In genomic region chr9:137276757-137277328, GRCh38 we compare ENCODE assay signal across 8 cellular contexts. TPM values are rescaled to one million over a fixed set of nuclear protein-coding genes. Genes with fewer than 3 reads are reported as not detected.
DNase-seq lines count a peak whose midpoint lies in the region; ATAC-seq, FAIRE-seq and TF ChIP-seq lines count a peak whose summit lies in the region.

No MANE protein-coding gene starts in this region.

- H3K27me3 ChIP-seq in bronchial epithelial cell (ENCODE audit: control insufficient read depth, insufficient read depth, low read length) (no peaks in the 10 kb centered on the region), layer of hippocampus (ENCODE audit: control insufficient read depth, insufficient read depth, low read length) (peaks cover 7% of the 10 kb centered on the region)

- H3K36me3 ChIP-seq in bronchial epithelial cell (ENCODE audit: control insufficient read depth, insufficient read depth, low read length), result peaks cover 22% of the 10 kb centered on the region

- no peak for TF ChIP-seq POLR2A in NB4 (IDR thresholded peaks at IDR 0.05; ENCODE audit: extremely low read depth, insufficient read length)

- TF ChIP-seq CTCF in NB4 (IDR thresholded peaks at IDR 0.05; ENCODE audit: low read depth, low read length), result no peak
- TF ChIP-seq CTCF in bronchial epithelial cell (IDR thresholded peaks at IDR 0.05; ENCODE audit: insufficient read depth, low read length, severe bottlenecking), result no peak

- H3K27ac ChIP-seq in layer of hippocampus (ENCODE audit: low read depth, low read length) (peak overlapping the region; percentile 71), temporal lobe (ENCODE audit: low read depth, low read length) (peak overlapping the region; percentile 36)

- DNase-seq in EL, result peak; percentile 64
- peak; percentile 91 for DNase-seq in NB4 (ENCODE audit: low read depth)
- DNase-seq in bronchial epithelial cell (ENCODE audit: low read depth), result no peak
- no peak for DNase-seq in NCI-H446 treated with DMSO at 0.1 percent for 48 hours (lab: John Stamatoyannopoulos, UW)
- no peak for DNase-seq in activated CD4-positive, CD25-positive, alpha-beta regulatory T cell treated with anti-CD3 and anti-CD28 coated beads, Interleukin-2, amount 50 U/mL, for 72 hours

- H3K4me3 ChIP-seq in NB4 (ENCODE audit: low read depth, low read length) (peak overlapping the region; percentile 63), bronchial epithelial cell (ENCODE audit: low read depth, low read length) (peak overlapping the region; percentile 82)

- ATAC-seq in GM21528 (IDR thresholded peaks at IDR 0.05; ENCODE audit: low FRiP score, unreplicated experiment), result no peak

- no peak for FAIRE-seq in bronchial epithelial cell (lab: Jason Lieb, UNC)

RNA-seq across cellular contexts. Expression of gene TOR4A, which starts 0.7 kb away (rescaled TPM):
- total RNA-seq in bronchial epithelial cell (18.7 and 25.0 TPM in 2 replicates), temporal lobe (0.49 TPM)

RNA-seq across cellular contexts. Expression of gene NELFB, which starts 21.7 kb away (rescaled TPM):
- total RNA-seq in bronchial epithelial cell, result 59.8 and 67.9 TPM in 2 replicates
- 32.2 TPM for total RNA-seq in temporal lobe

RNA-seq across cellular contexts. Expression of gene NRARP, which starts 25.2 kb away (rescaled TPM):
- 3.4 and 14.5 TPM in 2 replicates for total RNA-seq in bronchial epithelial cell
- 2.7 TPM for total RNA-seq in temporal lobe

RNA-seq across cellular contexts. Expression of gene STPG3, which starts 25.8 kb away (rescaled TPM):
- not detected in 2 replicates for total RNA-seq in bronchial epithelial cell
- not detected for total RNA-seq in temporal lobe

RNA-seq across cellular contexts. Expression of gene TUBB4B, which starts 35.8 kb away (rescaled TPM):
- total RNA-seq in bronchial epithelial cell (82.7 and 193 TPM in 2 replicates), temporal lobe (76.5 TPM)

Comparison
In these comparisons a context has a peak if more than half of its experiments do, and no peak if none do; other contexts are left out.
1. DNase-seq: peak in EL (single experiment) and NB4 (single experiment); none in bronchial epithelial cell (single experiment), NCI-H446 treated with DMSO at 0.1 percent for 48 hours (single experiment) and activated CD4-positive, CD25-positive, alpha-beta regulatory T cell treated with anti-CD3 and anti-CD28 coated beads, Interleukin-2, amount 50 U/mL, for 72 hours (single experiment).
2. RNA of gene TOR4A, which starts 0.7 kb away (total RNA-seq): 18.7 to 25.0 TPM in bronchial epithelial cell; 0.49 TPM in temporal lobe (single experiment); every median in the first group is over 10 times any median in the second.